Comparison of ENCODE assay signal across 13 cellular contexts in genomic region chr18:5297582-5297981, GRCh38. TPM values are rescaled to one million over a fixed set of nuclear protein-coding genes. Genes with fewer than 3 reads are reported as not detected.
DNase-seq lines count a peak whose midpoint lies in the region; ATAC-seq and TF ChIP-seq lines count a peak whose summit lies in the region.
"Had no signal": no experiment of that assay in that cellular context is flagged by ENCODE, and none has a peak within 500 bp of the region (broad histone marks: within the 10 kb centered on the region; RNA-seq: fewer than 3 reads in every experiment).

No MANE protein-coding gene starts in this region.

- peaks cover 26% of the 10 kb centered on the region for H3K4me1 ChIP-seq in left ventricle myocardium inferior
- peaks cover 17% of the 10 kb centered on the region for H3K4me1 ChIP-seq in effector memory CD4-positive, alpha-beta T cell (ENCODE audit: control insufficient read depth, insufficient read depth, low read length, poor library complexity, severe bottlenecking)

- peak overlapping the region; percentile 37 for H3K27ac Mint-ChIP-seq in activated naive CD8-positive, alpha-beta T cell treated with anti-CD3 and anti-CD28 coated beads, Interleukin-2, amount 50 U/mL, for 24 hours
- no peak overlapping the region for H3K27ac Mint-ChIP-seq in type B pancreatic cell

- peaks cover 3% of the 10 kb centered on the region for H3K9me3 Mint-ChIP-seq in activated naive CD8-positive, alpha-beta T cell treated with anti-CD3 and anti-CD28 coated beads, Interleukin-2, amount 50 U/mL, for 24 hours
- no peaks in the 10 kb centered on the region for H3K9me3 Mint-ChIP-seq in type B pancreatic cell

- intact Hi-C loops in left ventricle myocardium inferior (cut with micrococcal nuclease) (loop anchor here (5.0 kb wide), 1 partner anchor 60 kb away; no protein-coding TSS in a partner anchor), Right ventricle myocardium inferior (cut with DNase I) (loop anchor here (10.0 kb wide), 1 partner anchor 1853 kb away; no protein-coding TSS in a partner anchor)

- peaks cover 6% of the 10 kb centered on the region for H3K27me3 Mint-ChIP-seq in activated naive CD8-positive, alpha-beta T cell treated with anti-CD3 and anti-CD28 coated beads, Interleukin-2, amount 50 U/mL, for 24 hours
- H3K27me3 Mint-ChIP-seq in type B pancreatic cell, result peaks cover 13% of the 10 kb centered on the region

- DNase-seq in left ventricle myocardium inferior (no peak), Right ventricle myocardium inferior (ENCODE audit: missing footprints) (no peak), middle frontal gyrus (ENCODE audit: extremely low spot score, low spot score) (peak; percentile 46), type B pancreatic cell (ENCODE audit: extremely low spot score, unreplicated experiment) (no peak), DMS 273 (lab: John Stamatoyannopoulos, UW; ENCODE audit: unreplicated experiment) (no peak)
- DNase-seq in activated naive CD8-positive, alpha-beta T cell treated with anti-CD3 and anti-CD28 coated beads, Interleukin-2, amount 50 U/mL, for 24 hours, result no peak
- no peak for DNase-seq in effector memory CD4-positive, alpha-beta T cell
- DNase-seq: H9; islet precursor cell; stimulated activated CD4-positive, alpha-beta T cell treated with anti-CD3 and anti-CD28 coated beads, Interleukin-4, amount 100 ng/mL, for 4 hours; WERI-Rb-1 had no signal

- peaks cover 12% of the 10 kb centered on the region for H3K36me3 Mint-ChIP-seq in activated naive CD8-positive, alpha-beta T cell treated with anti-CD3 and anti-CD28 coated beads, Interleukin-2, amount 50 U/mL, for 24 hours (ENCODE audit: low read depth)
- peaks cover under 1% of the 10 kb centered on the region for H3K36me3 Mint-ChIP-seq in type B pancreatic cell

- ATAC-seq in Right ventricle myocardium inferior (no peak), GM18511 (IDR thresholded peaks at IDR 0.05; ENCODE audit: unreplicated experiment) (no peak)
- no peak for ATAC-seq in activated naive CD8-positive, alpha-beta T cell treated with anti-CD3 and anti-CD28 coated beads, Interleukin-2, amount 50 U/mL, for 24 hours

- no peak overlapping the region for H3K4me3 Mint-ChIP-seq in activated naive CD8-positive, alpha-beta T cell treated with anti-CD3 and anti-CD28 coated beads, Interleukin-2, amount 50 U/mL, for 24 hours
- H3K4me3 Mint-ChIP-seq in type B pancreatic cell, result peak overlapping the region; percentile 35

- H3K36me3 ChIP-seq in left ventricle myocardium inferior, result no peaks in the 10 kb centered on the region
- no peaks in the 10 kb centered on the region for H3K36me3 ChIP-seq in effector memory CD4-positive, alpha-beta T cell (ENCODE audit: control insufficient read depth, insufficient read depth, low read length)
- H3K36me3 ChIP-seq: ovary had no signal

- H3K27me3 ChIP-seq in left ventricle myocardium inferior (ENCODE audit: low read depth), result peaks cover 20% of the 10 kb centered on the region
- H3K27me3 ChIP-seq in effector memory CD4-positive, alpha-beta T cell (replicated peaks; ENCODE audit: control insufficient read depth, insufficient read depth, low read length, poor library complexity, severe bottlenecking), result no peaks in the 10 kb centered on the region
- H3K27me3 ChIP-seq: ovary had no signal

- peak overlapping the region; percentile 99 for H3K27ac ChIP-seq in left ventricle myocardium inferior (replicated peaks)
- H3K27ac ChIP-seq in effector memory CD4-positive, alpha-beta T cell (ENCODE audit: insufficient read depth, low read length, poor library complexity, severe bottlenecking), result no peak overlapping the region

- peaks cover 30% of the 10 kb centered on the region for H3K4me1 Mint-ChIP-seq in activated naive CD8-positive, alpha-beta T cell treated with anti-CD3 and anti-CD28 coated beads, Interleukin-2, amount 50 U/mL, for 24 hours
- H3K4me1 Mint-ChIP-seq in type B pancreatic cell (ENCODE audit: unreplicated experiment), result peaks cover 11% of the 10 kb centered on the region

- TF ChIP-seq CTCF in left ventricle myocardium inferior (IDR thresholded peaks at IDR 0.05; ENCODE audit: borderline replicate concordance) (no peak), type B pancreatic cell (conservative IDR thresholded peaks at IDR 0.05) (no peak)

- H3K4me3 ChIP-seq in left ventricle myocardium inferior, result no peak overlapping the region
- no peak overlapping the region for H3K4me3 ChIP-seq in effector memory CD4-positive, alpha-beta T cell (ENCODE audit: insufficient read depth, low read depth, low read length, poor library complexity, severe bottlenecking)

- no peaks in the 10 kb centered on the region for H3K9me3 ChIP-seq in left ventricle myocardium inferior (replicated peaks)
- no peaks in the 10 kb centered on the region for H3K9me3 ChIP-seq in effector memory CD4-positive, alpha-beta T cell (ENCODE audit: control insufficient read depth, low read length)
- H3K9me3 ChIP-seq: ovary had no signal

RNA-seq across cellular contexts. Expression of gene ZBTB14, which starts 2.1 kb away (rescaled TPM):
- total RNA-seq in left ventricle myocardium inferior (9.0 TPM), Right ventricle myocardium inferior (8.5 TPM), type B pancreatic cell (ENCODE audit: low replicate concordance) (11.4 and 12.8 TPM in 2 replicates)
